ENCODE assay signal across 15 cellular contexts in genomic region chr11:35554491-35555237, GRCh38. TPM values are rescaled to one million over a fixed set of nuclear protein-coding genes. Genes with fewer than 3 reads are reported as not detected.
DNase-seq lines count a peak whose midpoint lies in the region; ATAC-seq and TF ChIP-seq lines count a peak whose summit lies in the region.
"Had no signal": no experiment of that assay in that cellular context is flagged by ENCODE, and none has a peak within 500 bp of the region (broad histone marks: within the 10 kb centered on the region; RNA-seq: fewer than 3 reads in every experiment).

No MANE protein-coding gene starts in this region.

- peak; percentile 21 for TF ChIP-seq CTCF in RWPE2 (IDR thresholded peaks at IDR 0.05; ENCODE audit: poor library complexity, severe bottlenecking)
- TF ChIP-seq CTCF in fibroblast of mammary gland (conservative IDR thresholded peaks at IDR 0.05; ENCODE audit: control insufficient read depth, insufficient read depth, low read depth, low read length) = peak; percentile 53
- peak; percentile 54 for TF ChIP-seq CTCF in retinal pigment epithelial cell (conservative IDR thresholded peaks at IDR 0.05; ENCODE audit: low read depth, low read length)
- no peak for TF ChIP-seq CTCF in ascending aorta (IDR thresholded peaks at IDR 0.05)

- H3K4me1 ChIP-seq in RWPE2 (ENCODE audit: insufficient read depth, poor library complexity, severe bottlenecking) (peaks cover 7% of the 10 kb centered on the region), ascending aorta (peaks cover 0 to 3% of the 10 kb centered on the region in 2 donors)
- H3K4me1 ChIP-seq in naive thymus-derived CD4-positive, alpha-beta T cell (ENCODE audit: control insufficient read depth in 2 of 2, insufficient read depth in 2 of 2, low read length in 2 of 2) = no peaks in the 10 kb centered on the region

- H3K4me1 Mint-ChIP-seq in naive thymus-derived CD4-positive, alpha-beta T cell = no peaks in the 10 kb centered on the region
- H3K4me1 Mint-ChIP-seq: naive B cell; stimulated activated effector memory CD8-positive, alpha-beta T cell treated with anti-CD3 and anti-CD28 coated beads, Interleukin-12 subunit alpha, Interleukin-12 subunit beta, amount 100 ng/mL, for 72 hours had no signal

- intact Hi-C loops in ascending aorta (cut with DNase I) = no loop called here
- intact Hi-C loops in naive thymus-derived CD4-positive, alpha-beta T cell (cut with micrococcal nuclease) = no loop called here

- peak; percentile 18 for DNase-seq in NCI-H2171 treated with DMSO at 0.1 percent for 48 hours (lab: John Stamatoyannopoulos, UW)
- no peak for DNase-seq in NCI-H2171 (lab: John Stamatoyannopoulos, UW)
- DNase-seq in RWPE2 (ENCODE audit: low spot score) = no peak
- DNase-seq in fibroblast of mammary gland (ENCODE audit: low read depth) = no peak
- DNase-seq in retinal pigment epithelial cell (ENCODE audit: low read depth) = no peak
- DNase-seq in ascending aorta (ENCODE audit: low spot score in 2 of 2) = no peak
- no peak for DNase-seq in naive thymus-derived CD4-positive, alpha-beta T cell
- DNase-seq: ACHN; GDM1; KBM-7; naive B cell; stimulated activated CD4-positive, alpha-beta T cell treated with anti-CD3 and anti-CD28 coated beads, Interleukin-15, amount 100 ng/mL, for 24 hours had no signal

- no peak overlapping the region for H3K27ac ChIP-seq in RWPE2 (ENCODE audit: poor library complexity, severe bottlenecking)
- no peak overlapping the region for H3K27ac ChIP-seq in ascending aorta
- H3K27ac ChIP-seq in naive thymus-derived CD4-positive, alpha-beta T cell (ENCODE audit: low read depth, low read length) = no peak overlapping the region

- no peak overlapping the region for H3K27ac Mint-ChIP-seq in naive thymus-derived CD4-positive, alpha-beta T cell
- H3K27ac Mint-ChIP-seq: dendritic cell treated with granulocyte-macrophage colony-stimulating factor and Interleukin-4, amounts not matched to agents 40 ng/mL and 50 ng/mL, for 4 days; naive B cell; stimulated activated effector memory CD8-positive, alpha-beta T cell treated with anti-CD3 and anti-CD28 coated beads, Interleukin-12 subunit alpha, Interleukin-12 subunit beta, amount 100 ng/mL, for 72 hours had no signal

- H3K9me3 ChIP-seq in RWPE2 (ENCODE audit: severe bottlenecking) (no peaks in the 10 kb centered on the region), ascending aorta (no peaks in the 10 kb centered on the region)
- no peaks in the 10 kb centered on the region for H3K9me3 ChIP-seq in naive thymus-derived CD4-positive, alpha-beta T cell (ENCODE audit: control insufficient read depth in 2 of 3, low read length in 3 of 3)

- H3K36me3 ChIP-seq in RWPE2 (ENCODE audit: low read depth) = no peaks in the 10 kb centered on the region
- H3K36me3 ChIP-seq in ascending aorta = no peaks in the 10 kb centered on the region
- no peaks in the 10 kb centered on the region for H3K36me3 ChIP-seq in naive thymus-derived CD4-positive, alpha-beta T cell (ENCODE audit: control insufficient read depth in 2 of 3, insufficient read depth in 3 of 3, low read length in 3 of 3)

- H3K27me3 ChIP-seq in RWPE2 (ENCODE audit: insufficient read depth, poor library complexity, severe bottlenecking) = no peaks in the 10 kb centered on the region
- H3K27me3 ChIP-seq in ascending aorta = no peaks in the 10 kb centered on the region
- peaks cover 0 to 3% of the 10 kb centered on the region in 2 donors for H3K27me3 ChIP-seq in naive thymus-derived CD4-positive, alpha-beta T cell (ENCODE audit: control insufficient read depth in 2 of 2, insufficient read depth in 2 of 2, low read length in 2 of 2)

- POLR2A ChIA-PET in naive thymus-derived CD4-positive, alpha-beta T cell (lab: Charles Lee) = no interaction called here

- ATAC-seq in RWPE2 (ENCODE audit: low read depth) (no peak), HG03342 (IDR thresholded peaks at IDR 0.05; ENCODE audit: unreplicated experiment) (no peak)
- no peak for ATAC-seq in naive thymus-derived CD4-positive, alpha-beta T cell
- ATAC-seq: stimulated activated effector memory CD8-positive, alpha-beta T cell treated with anti-CD3 and anti-CD28 coated beads, Interleukin-12 subunit alpha, Interleukin-12 subunit beta, amount 100 ng/mL, for 72 hours had no signal

- H3K4me3 Mint-ChIP-seq in naive thymus-derived CD4-positive, alpha-beta T cell = no peak overlapping the region
- H3K4me3 Mint-ChIP-seq: dendritic cell treated with granulocyte-macrophage colony-stimulating factor and Interleukin-4, amounts not matched to agents 40 ng/mL and 50 ng/mL, for 4 days; naive B cell; stimulated activated effector memory CD8-positive, alpha-beta T cell treated with anti-CD3 and anti-CD28 coated beads, Interleukin-12 subunit alpha, Interleukin-12 subunit beta, amount 100 ng/mL, for 72 hours had no signal

- H3K4me3 ChIP-seq in RWPE2 (ENCODE audit: severe bottlenecking) (no peak overlapping the region), fibroblast of mammary gland (ENCODE audit: control insufficient read depth, low read depth, low read length) (no peak overlapping the region), retinal pigment epithelial cell (ENCODE audit: low read length) (no peak overlapping the region), ascending aorta (no peak overlapping the region)
- H3K4me3 ChIP-seq in naive thymus-derived CD4-positive, alpha-beta T cell (ENCODE audit: low read length) = no peak overlapping the region

- peaks cover 0 to 6% (median 0%) of the 10 kb centered on the region in 11 donors for H3K9me3 Mint-ChIP-seq in naive thymus-derived CD4-positive, alpha-beta T cell
- H3K9me3 Mint-ChIP-seq: dendritic cell treated with granulocyte-macrophage colony-stimulating factor and Interleukin-4, amounts not matched to agents 40 ng/mL and 50 ng/mL, for 4 days; stimulated activated effector memory CD8-positive, alpha-beta T cell treated with anti-CD3 and anti-CD28 coated beads, Interleukin-12 subunit alpha, Interleukin-12 subunit beta, amount 100 ng/mL, for 72 hours had no signal

- no peaks in the 10 kb centered on the region for H3K36me3 Mint-ChIP-seq in naive thymus-derived CD4-positive, alpha-beta T cell
- H3K36me3 Mint-ChIP-seq: naive B cell; stimulated activated effector memory CD8-positive, alpha-beta T cell treated with anti-CD3 and anti-CD28 coated beads, Interleukin-12 subunit alpha, Interleukin-12 subunit beta, amount 100 ng/mL, for 72 hours had no signal

- H3K27me3 Mint-ChIP-seq in naive thymus-derived CD4-positive, alpha-beta T cell = peaks cover 6 to 41% (median 26%) of the 10 kb centered on the region in 5 donors

- CTCF ChIA-PET in naive thymus-derived CD4-positive, alpha-beta T cell (lab: Charles Lee) = no interaction called here

RNA-seq across cellular contexts. Expression of gene PAMR1, which starts 29.2 kb away (rescaled TPM):
- total RNA-seq in ascending aorta = 4.6 TPM
- not detected for total RNA-seq in naive thymus-derived CD4-positive, alpha-beta T cell
- not detected for polyA plus RNA-seq in naive thymus-derived CD4-positive, alpha-beta T cell

Comparison
In these comparisons a context has a peak if more than half of its experiments do, and no peak if none do; other contexts are left out.
1. CTCF ChIP-seq: peak in RWPE2 (single experiment), fibroblast of mammary gland (single experiment) and retinal pigment epithelial cell (single experiment); none in ascending aorta (0 of 3).